8 cellular contexts compared by ENCODE assay signal in the genomic region with DNA sequence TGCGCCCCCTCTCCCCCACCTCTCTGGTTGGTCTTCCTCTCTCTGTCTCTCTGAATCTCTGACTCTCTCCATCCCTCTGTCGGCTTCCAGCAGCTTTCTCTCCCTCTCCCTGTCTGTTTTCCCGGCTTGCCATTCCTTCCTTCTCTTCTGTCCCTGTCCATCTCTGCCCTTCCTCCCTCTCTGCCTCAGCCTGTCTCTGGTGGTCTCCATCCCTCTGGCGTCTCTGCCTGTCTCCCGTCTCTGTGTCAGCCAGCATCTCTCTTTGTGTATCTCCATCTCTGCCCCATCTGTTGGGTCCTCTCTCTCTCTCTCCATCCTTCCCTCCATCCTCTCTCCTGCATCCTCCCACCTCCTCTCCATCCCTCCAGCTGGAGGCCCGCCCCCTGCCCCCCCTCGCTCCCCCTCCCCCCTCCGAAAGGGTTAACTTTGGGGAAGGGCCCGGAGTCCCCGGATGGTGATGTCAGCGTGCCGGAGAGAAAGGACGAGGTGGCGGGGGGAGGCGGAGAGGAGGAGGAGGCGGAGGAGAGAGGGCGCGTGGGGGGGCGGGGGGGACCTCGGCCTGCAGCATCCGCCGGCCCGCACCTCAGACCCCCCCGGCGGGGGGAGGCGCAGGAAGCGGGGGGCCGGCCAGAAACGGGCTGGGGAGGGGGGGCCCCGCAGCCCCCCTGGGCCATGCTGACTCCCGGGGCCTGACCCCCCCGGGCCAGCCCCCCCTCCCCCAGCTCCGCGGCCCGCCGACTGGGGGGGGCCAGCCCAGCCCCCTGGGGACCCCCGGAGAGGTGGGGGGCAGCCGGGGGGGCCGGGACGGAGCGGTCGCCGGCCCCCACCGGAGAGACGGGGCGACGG. TPM values are rescaled to one million over a fixed set of nuclear protein-coding genes. Genes with fewer than 3 reads are reported as not detected.
DNase-seq lines count a peak whose midpoint lies in the region; ATAC-seq and TF ChIP-seq lines count a peak whose summit lies in the region.

Gene BRSK1 (plus strand): TSS at position 450 of the 846 bp plus-strand sequence. CDS start 446 bp downstream, outside the sequence.

- H2AK5ac ChIP-seq in neuronal stem cell (ENCODE audit: low read depth, low read length): peak within 1 kb of the TSS; percentile 71

- H3K4me2 ChIP-seq in neuronal stem cell (ENCODE audit: insufficient read depth, low read length, poor library complexity, severe bottlenecking): peak within 1 kb of the TSS; percentile 77

- H3K4me1 ChIP-seq in esophagus (ENCODE audit: control insufficient read depth in 2 of 2, insufficient read depth in 2 of 2, low read length in 1 of 2) (peaks cover 0 to 8% of the 10 kb centered on the region in 2 donors), neuronal stem cell (ENCODE audit: control insufficient read depth in 2 of 2, insufficient read depth in 1 of 2, low read depth in 1 of 2, low read length in 2 of 2) (peaks cover 13 to 28% of the 10 kb centered on the region in 2 donors), uterus (peaks cover 0 to 5% of the 10 kb centered on the region in 2 donors)

- no peak within 1 kb of the TSS for H4K8ac ChIP-seq in neuronal stem cell (ENCODE audit: low read depth, low read length)

- TF ChIP-seq POLR2A in uterus (IDR thresholded peaks at IDR 0.05): no peak

- H3K4ac ChIP-seq in neuronal stem cell (ENCODE audit: low read length): no peak within 1 kb of the TSS

- no peak for TF ChIP-seq CTCF in uterus (IDR thresholded peaks at IDR 0.05)

- peak within 1 kb of the TSS; percentile 85 for H2BK15ac ChIP-seq in neuronal stem cell (ENCODE audit: low read length)

- H2BK5ac ChIP-seq in neuronal stem cell (ENCODE audit: low read length): no peak within 1 kb of the TSS

- H2BK120ac ChIP-seq in neuronal stem cell (ENCODE audit: low read depth, low read length): peak within 1 kb of the TSS; percentile 4

- no peak within 1 kb of the TSS for H3K23ac ChIP-seq in neuronal stem cell (ENCODE audit: low read depth, low read length, poor library complexity)

- 5 to 21% methylated on average over 9 to 46 of the region's 47 CpGs for WGBS in esophagus, 2 donors
- no CpG with 5 or more reads among the region's 47 CpGs for WGBS in neuronal stem cell (ENCODE audit: extremely low coverage in 2 of 2, insufficient read length in 2 of 2, insufficient replicate concordance in 1 of 2), 2 donors

- H3K36me3 ChIP-seq in esophagus (ENCODE audit: control insufficient read depth in 2 of 2, insufficient read depth in 2 of 2, low read length in 1 of 2) (no peaks in the 10 kb centered on the region), neuronal stem cell (replicated peaks in 1 of 2; ENCODE audit: control insufficient read depth in 2 of 2, insufficient read depth in 2 of 2, low read length in 2 of 2) (peaks cover 10 to 13% of the 10 kb centered on the region in 2 donors), uterus (no peaks in the 10 kb centered on the region)

- ATAC-seq in GM21576 (IDR thresholded peaks at IDR 0.05; ENCODE audit: unreplicated experiment): no peak
- ATAC-seq in HG02571 (IDR thresholded peaks at IDR 0.05; ENCODE audit: unreplicated experiment): no peak

- H2BK12ac ChIP-seq in neuronal stem cell (ENCODE audit: low read length): no peak within 1 kb of the TSS

- H3K18ac ChIP-seq in neuronal stem cell (ENCODE audit: low read length): peak within 1 kb of the TSS; percentile 85

- H2AFZ ChIP-seq in neuronal stem cell (ENCODE audit: low read length): peak within 1 kb of the TSS; percentile 82

- intact Hi-C loops in uterus (cut with DNase I; ENCODE audit: low total_unique reads): loop anchor here (10.0 kb wide), 1 partner anchor 171 kb away; no protein-coding TSS in a partner anchor

- H3K79me1 ChIP-seq in neuronal stem cell (ENCODE audit: low read depth, low read length): peaks cover 17% of the 10 kb centered on the region

- DNase-seq in DMS153 (lab: John Stamatoyannopoulos, UW) (peak; percentile 54), NCI-H2107 treated with DMSO at 0.1 percent for 48 hours (lab: John Stamatoyannopoulos, UW; ENCODE audit: unreplicated experiment) (peak; percentile 24), activated T-cell treated with anti-CD3 and anti-CD28 coated beads for 1 hour (ENCODE audit: low read depth) (peak; percentile 24), neuronal stem cell (ENCODE audit: low spot score) (peak; percentile 76), uterus (peak; percentile 64 to 77)

- H3K14ac ChIP-seq in neuronal stem cell (ENCODE audit: low read length): no peak within 1 kb of the TSS

- no peak within 1 kb of the TSS for H3K9ac ChIP-seq in neuronal stem cell (ENCODE audit: low read depth, low read length, poor library complexity)

- no peaks in the 10 kb centered on the region for H3K27me3 ChIP-seq in esophagus (ENCODE audit: control insufficient read depth in 1 of 2, insufficient read depth in 2 of 2, low read length in 2 of 2)
- H3K27me3 ChIP-seq in neuronal stem cell (ENCODE audit: control insufficient read depth in 3 of 3, insufficient read depth in 3 of 3, low read depth in 1 of 3, low read length in 3 of 3): no peaks in the 10 kb centered on the region
- H3K27me3 ChIP-seq in uterus: no peaks in the 10 kb centered on the region

- peak within 1 kb of the TSS in 1 of 2 donors; percentile 38 for H3K4me3 ChIP-seq in esophagus (ENCODE audit: low read depth in 1 of 2, low read length in 2 of 2)
- H3K4me3 ChIP-seq in neuronal stem cell (ENCODE audit: low read length in 2 of 2): peak within 1 kb of the TSS; percentile 60 to 80
- H3K4me3 ChIP-seq in uterus: peak within 1 kb of the TSS; percentile 26 to 61

- H3K27ac ChIP-seq in esophagus (ENCODE audit: low read depth in 2 of 2, low read length in 1 of 2) (peak within 1 kb of the TSS; percentile 8 to 35), neuronal stem cell (replicated peaks; ENCODE audit: low read length) (peak within 1 kb of the TSS; percentile 19), uterus (peak within 1 kb of the TSS; percentile 90)

- H4K91ac ChIP-seq in neuronal stem cell (ENCODE audit: low read depth, low read length, poor library complexity): no peak within 1 kb of the TSS

- H3K9me3 ChIP-seq in esophagus (ENCODE audit: control insufficient read depth in 2 of 2, insufficient read depth in 1 of 2, low read depth in 1 of 2, low read length in 1 of 2) (no peaks in the 10 kb centered on the region), neuronal stem cell (replicated peaks in 1 of 2; ENCODE audit: control insufficient read depth in 2 of 2, insufficient read depth in 1 of 2, low read depth in 1 of 2, low read length in 2 of 2) (peaks cover 0 to 1% of the 10 kb centered on the region in 2 donors), uterus (no peaks in the 10 kb centered on the region)

RNA-seq across cellular contexts. Expression of gene BRSK1, which starts in this region (rescaled TPM):
- polyA plus RNA-seq in esophagus: 1 to 10 TPM in 1 of 2 donors, under 1 TPM in 1; 0.96 to 1.0 TPM
- 30.5 TPM for polyA plus RNA-seq in neuronal stem cell (2013, experiment 1 of 2)
- 31.6 TPM for polyA plus RNA-seq in neuronal stem cell (2013, experiment 2 of 2)
- total RNA-seq in uterus: 10 to 100 TPM in 2 of 4 donors, 1 to 10 TPM in 1, not detected in 1; 4.1 to 17.1 (median 12.0) TPM

Comparison
In these comparisons a context has a peak if more than half of its experiments do, and no peak if none do; other contexts are left out.
1. DNase-seq: peak in every context shown above with its lines; median percentile 76 in neuronal stem cell; 70 in uterus; 54 in DMS153; 24 in NCI-H2107 treated with DMSO at 0.1 percent for 48 hours; 24 in activated T-cell treated with anti-CD3 and anti-CD28 coated beads for 1 hour.
2. H3K27ac ChIP-seq: peak in every context shown above with its lines; median percentile 90 in uterus; 22 in esophagus; 19 in neuronal stem cell.